Comparison of ENCODE assay signal across 10 cellular contexts in genomic region chr11:64619811-64620285, GRCh38. TPM values are rescaled to one million over a fixed set of nuclear protein-coding genes. Genes with fewer than 3 reads are reported as not detected.
DNase-seq lines count a peak whose midpoint lies in the region; ATAC-seq and TF ChIP-seq lines count a peak whose summit lies in the region.
"Had no signal": no experiment of that assay in that cellular context is flagged by ENCODE, and none has a peak within 500 bp of the region (broad histone marks: within the 10 kb centered on the region; RNA-seq: fewer than 3 reads in every experiment).

No MANE protein-coding gene starts in this region.

- ATAC-seq in PC-3, result no peak
- no peak for ATAC-seq in GM21576 (IDR thresholded peaks at IDR 0.05; ENCODE audit: unreplicated experiment)
- no peak for ATAC-seq in HG02885 (IDR thresholded peaks at IDR 0.05; ENCODE audit: poor library complexity, unreplicated experiment)

- no peak overlapping the region for H2BK12ac ChIP-seq in H9 (ENCODE audit: insufficient read length, low read depth, low read length)

- H3K79me2 ChIP-seq in H9 (ENCODE audit: insufficient read depth, low read length) (no peaks in the 10 kb centered on the region), PC-3 (ENCODE audit: low read length) (no peaks in the 10 kb centered on the region)

- no peak overlapping the region for H3K4me2 ChIP-seq in H9 (ENCODE audit: insufficient read depth, insufficient read length, low read length)
- H3K4me2 ChIP-seq in PC-3 (ENCODE audit: low read length), result no peak overlapping the region

- no peaks in the 10 kb centered on the region for H3F3A ChIP-seq in PC-3 (ENCODE audit: low read length, unreplicated experiment)

- H3K27ac ChIP-seq in H9 (ENCODE audit: insufficient read length, low read depth, low read length), result no peak overlapping the region
- no peak overlapping the region for H3K27ac ChIP-seq in PC-3 (ENCODE audit: low read length)

- H2AFZ ChIP-seq in H9 (ENCODE audit: low read length), result no peak overlapping the region
- H2AFZ ChIP-seq in PC-3 (ENCODE audit: low read length), result no peak overlapping the region

- H3K4me1 ChIP-seq in H9 (ENCODE audit: insufficient read depth, low read length), result no peaks in the 10 kb centered on the region
- H3K4me1 ChIP-seq in PC-3 (ENCODE audit: insufficient read depth, low read length), result no peaks in the 10 kb centered on the region

- no peak overlapping the region for H2BK15ac ChIP-seq in H9 (ENCODE audit: low read depth, low read length)

- WGBS in H9 (ENCODE audit: extremely low coverage, insufficient read length, low lambda C conversion rate), result no CpG with 5 or more reads among the region's 4 CpGs

- H3K4me3 Mint-ChIP-seq in H9, result no peak overlapping the region; a peak in 1 of 5 replicates
- H3K4me3 Mint-ChIP-seq: activated T-helper 1 cell treated with anti-CD3 and anti-CD28 coated beads, Interleukin-12 subunit alpha, Interleukin-12 subunit beta, Interleukin-2, Interleukin-4 antibody, amounts not matched to agents 30 ng/mL and 10 ng/mL and 1 ng/mL, durations not matched to agents 14 hours and 24 hours and 36 hours had no signal

- H2BK120ac ChIP-seq in H9 (ENCODE audit: low read depth, low read length, poor library complexity, severe bottlenecking), result no peak overlapping the region

- H3K79me1 ChIP-seq in H9 (ENCODE audit: insufficient read depth, low read depth, low read length, poor library complexity, severe bottlenecking), result no peaks in the 10 kb centered on the region

- no peaks in the 10 kb centered on the region for H3K36me3 ChIP-seq in PC-3 (ENCODE audit: low read depth, low read length)

- no peak overlapping the region for H2AK5ac ChIP-seq in H9 (ENCODE audit: insufficient read length, low read length)

- POLR2A ChIA-PET in PC-3 (lab: Charles Lee; ENCODE audit: unreplicated experiment), result no interaction called here

- no peak overlapping the region for H3T11ph ChIP-seq in H9 (ENCODE audit: low read length)

- H3K56ac ChIP-seq in H9 (ENCODE audit: insufficient read length, low read depth, low read length), result no peak overlapping the region

- H3K27me3 ChIP-seq in H9 (ENCODE audit: insufficient read depth, low read length), result no peaks in the 10 kb centered on the region
- H3K27me3 ChIP-seq in PC-3 (ENCODE audit: low read length), result peaks cover 16% of the 10 kb centered on the region

- H3K9ac ChIP-seq in H9 (ENCODE audit: extremely low read depth, insufficient read length, low read length) (no peak overlapping the region), PC-3 (ENCODE audit: low read length) (no peak overlapping the region)

- H3K27ac Mint-ChIP-seq in H9, result peak overlapping the region in 2 of 3 experiments; percentile 76 to 85; a peak in 2 of 7 replicates
- H3K27ac Mint-ChIP-seq: activated T-helper 1 cell treated with anti-CD3 and anti-CD28 coated beads, Interleukin-12 subunit alpha, Interleukin-12 subunit beta, Interleukin-2, Interleukin-4 antibody, amounts not matched to agents 30 ng/mL and 10 ng/mL and 1 ng/mL, durations not matched to agents 14 hours and 24 hours and 36 hours had no signal

- no peaks in the 10 kb centered on the region for H3K9me3 Mint-ChIP-seq in H9
- H3K9me3 Mint-ChIP-seq: activated T-helper 1 cell treated with anti-CD3 and anti-CD28 coated beads, Interleukin-12 subunit alpha, Interleukin-12 subunit beta, Interleukin-2, Interleukin-4 antibody, amounts not matched to agents 30 ng/mL and 10 ng/mL and 1 ng/mL, durations not matched to agents 14 hours and 24 hours and 36 hours had no signal

- peaks cover 0 to 8% (median 0%) of the 10 kb centered on the region in 3 experiments; a peak in 2 of 7 replicates for H3K36me3 Mint-ChIP-seq in H9 (ENCODE audit: insufficient read depth in 1 of 3, low read depth in 3 of 3)

- no peak overlapping the region for H4K8ac ChIP-seq in H9 (replicated peaks; ENCODE audit: insufficient read length, low read depth, low read length)

- H3K23me2 ChIP-seq in H9 (ENCODE audit: insufficient read length, low read depth, low read length, poor library complexity, severe bottlenecking), result no peaks in the 10 kb centered on the region

- H4K5ac ChIP-seq in H9 (ENCODE audit: insufficient read length, low read depth, low read length), result no peak overlapping the region

- intact Hi-C loops in PC-3 (cut with micrococcal nuclease) (no loop called here), posterior vena cava (cut with DNase I) (no loop called here)

- H4K20me1 ChIP-seq in H9 (ENCODE audit: control insufficient read depth, insufficient read depth, insufficient read length) (no peaks in the 10 kb centered on the region), PC-3 (ENCODE audit: low read length) (no peaks in the 10 kb centered on the region)

- H3K4me1 Mint-ChIP-seq in H9, result peaks cover 7 to 19% of the 10 kb centered on the region in 2 experiments

- no peak overlapping the region for H4K91ac ChIP-seq in H9 (ENCODE audit: insufficient read length, low read depth, low read length)

- BruUV-seq in PC-3 (replicated peaks; lab: Mats Ljungman, UMichigan), result no TSS peak

- H3K9me2 ChIP-seq in PC-3 (replicated peaks; ENCODE audit: low read length), result no peaks in the 10 kb centered on the region

- no peak overlapping the region for H3K23ac ChIP-seq in H9 (ENCODE audit: insufficient read length, low read depth, low read length)

- DNase-seq in H9 (peak; percentile 76), PC-3 (peak; percentile 38), fibroblast of the conjunctiva (ENCODE audit: low read depth) (peak; percentile 38), putamen (ENCODE audit: low spot score) (peak; percentile 60), posterior vena cava (ENCODE audit: low spot score) (no peak)
- no peak for DNase-seq in activated naive CD4-positive, alpha-beta T cell treated with anti-CD3 and anti-CD28 coated beads, Interleukin-2, amount 50 U/mL, for 16 hours
- DNase-seq: NCI-H1694 treated with DMSO at 0.1 percent for 48 hours had no signal

- no peak overlapping the region for H3K4ac ChIP-seq in H9 (ENCODE audit: low read depth, low read length)

- no peak overlapping the region for H3K18ac ChIP-seq in H9 (ENCODE audit: insufficient read length, low read depth, low read length)

- no peak overlapping the region for H2BK20ac ChIP-seq in H9 (ENCODE audit: low read depth, low read length, poor library complexity, severe bottlenecking)

- no peaks in the 10 kb centered on the region for H3K9me3 ChIP-seq in H9 (ENCODE audit: control insufficient read depth, low read depth, low read length)
- no peaks in the 10 kb centered on the region for H3K9me3 ChIP-seq in PC-3 (ENCODE audit: low read length)

- H3K4me3 ChIP-seq in PC-3 (ENCODE audit: low read length), result no peak overlapping the region

- CTCF ChIA-PET in PC-3 (lab: Charles Lee), result no interaction called here

- H3K27me3 Mint-ChIP-seq in H9 (ENCODE audit: low read depth), result no peaks in the 10 kb centered on the region; the same call in none of the 2 replicates

- no peak overlapping the region; the same call in 1 of the 2 replicates for H3K14ac ChIP-seq in H9 (ENCODE audit: insufficient read depth, low read length)

- no peak overlapping the region for H2BK5ac ChIP-seq in H9 (ENCODE audit: insufficient read length, low read length)

- TF ChIP-seq CTCF in H9 (conservative IDR thresholded peaks at IDR 0.05), result no peak
- TF ChIP-seq CTCF in PC-3 (conservative IDR thresholded peaks at IDR 0.05; ENCODE audit: low read depth, low read length), result no peak

RNA-seq across cellular contexts. Expression of gene SLC22A12, which starts 28.8 kb away (rescaled TPM):
- total RNA-seq in H9 (2021) (not detected in 2 replicates), PC-3 (2014; rRNA removed) (not detected in 2 replicates), posterior vena cava (not detected)
- total RNA-seq: activated T-helper 1 cell treated with anti-CD3 and anti-CD28 coated beads, Interleukin-12 subunit alpha, Interleukin-12 subunit beta, Interleukin-2, Interleukin-4 antibody, amounts not matched to agents 30 ng/mL and 10 ng/mL and 1 ng/mL, durations not matched to agents 14 hours and 24 hours and 36 hours had no signal

Comparison
In these comparisons a context has a peak if more than half of its experiments do, and no peak if none do; other contexts are left out.
1. DNase-seq: peak in H9 (single experiment), PC-3 (single experiment), fibroblast of the conjunctiva (single experiment) and putamen (single experiment); none in activated naive CD4-positive, alpha-beta T cell treated with anti-CD3 and anti-CD28 coated beads, Interleukin-2, amount 50 U/mL, for 16 hours (single experiment) and posterior vena cava (single experiment).